ENCODE assay signal across 1 cellular context in the genomic region with DNA sequence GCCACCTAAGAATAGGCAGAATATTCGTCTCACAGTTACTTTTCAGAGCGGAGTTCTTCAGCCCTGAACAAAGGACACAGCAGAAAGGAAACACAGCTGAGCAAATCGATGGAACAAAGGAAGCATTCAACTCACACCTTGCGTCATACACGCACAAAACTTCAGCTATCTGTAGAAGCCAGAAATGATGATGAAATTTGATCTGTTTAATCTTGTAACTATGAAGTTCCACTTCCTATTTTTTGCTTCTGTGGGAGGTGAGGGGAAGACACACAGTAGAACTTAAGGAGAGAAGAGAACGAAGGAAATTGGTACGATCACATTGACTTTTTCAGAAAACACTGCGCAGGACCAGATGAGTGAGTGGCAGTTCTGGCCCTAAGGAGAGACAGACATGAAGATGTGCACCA.
TF ChIP-seq lines count a peak whose summit lies in the region.

No MANE protein-coding gene starts in this region.

TF ChIP-seq in HepG2, 621 proteins besides CTCF, POLR2A, EP300 and RAD21 (continued from another document and continues in another):
- TF ChIP-seq, protein P1, sequence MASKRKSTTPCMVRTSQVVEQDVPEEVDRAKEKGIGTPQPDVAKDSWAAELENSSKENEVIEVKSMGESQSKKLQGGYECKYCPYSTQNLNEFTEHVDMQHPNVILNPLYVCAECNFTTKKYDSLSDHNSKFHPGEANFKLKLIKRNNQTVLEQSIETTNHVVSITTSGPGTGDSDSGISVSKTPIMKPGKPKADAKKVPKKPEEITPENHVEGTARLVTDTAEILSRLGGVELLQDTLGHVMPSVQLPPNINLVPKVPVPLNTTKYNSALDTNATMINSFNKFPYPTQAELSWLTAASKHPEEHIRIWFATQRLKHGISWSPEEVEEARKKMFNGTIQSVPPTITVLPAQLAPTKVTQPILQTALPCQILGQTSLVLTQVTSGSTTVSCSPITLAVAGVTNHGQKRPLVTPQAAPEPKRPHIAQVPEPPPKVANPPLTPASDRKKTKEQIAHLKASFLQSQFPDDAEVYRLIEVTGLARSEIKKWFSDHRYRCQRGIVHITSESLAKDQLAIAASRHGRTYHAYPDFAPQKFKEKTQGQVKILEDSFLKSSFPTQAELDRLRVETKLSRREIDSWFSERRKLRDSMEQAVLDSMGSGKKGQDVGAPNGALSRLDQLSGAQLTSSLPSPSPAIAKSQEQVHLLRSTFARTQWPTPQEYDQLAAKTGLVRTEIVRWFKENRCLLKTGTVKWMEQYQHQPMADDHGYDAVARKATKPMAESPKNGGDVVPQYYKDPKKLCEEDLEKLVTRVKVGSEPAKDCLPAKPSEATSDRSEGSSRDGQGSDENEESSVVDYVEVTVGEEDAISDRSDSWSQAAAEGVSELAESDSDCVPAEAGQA (IDR thresholded peaks at IDR 0.05; ENCODE audit: low read depth), result 0 out of 2 replicates have a peak, but pooled peaks have one; percentile 42
- TF ChIP-seq, protein P1 (CRISPR knock-in tag; IDR thresholded peaks at IDR 0.05; ENCODE audit: borderline replicate concordance), result no peak
- TF ChIP-seq, protein P2, sequence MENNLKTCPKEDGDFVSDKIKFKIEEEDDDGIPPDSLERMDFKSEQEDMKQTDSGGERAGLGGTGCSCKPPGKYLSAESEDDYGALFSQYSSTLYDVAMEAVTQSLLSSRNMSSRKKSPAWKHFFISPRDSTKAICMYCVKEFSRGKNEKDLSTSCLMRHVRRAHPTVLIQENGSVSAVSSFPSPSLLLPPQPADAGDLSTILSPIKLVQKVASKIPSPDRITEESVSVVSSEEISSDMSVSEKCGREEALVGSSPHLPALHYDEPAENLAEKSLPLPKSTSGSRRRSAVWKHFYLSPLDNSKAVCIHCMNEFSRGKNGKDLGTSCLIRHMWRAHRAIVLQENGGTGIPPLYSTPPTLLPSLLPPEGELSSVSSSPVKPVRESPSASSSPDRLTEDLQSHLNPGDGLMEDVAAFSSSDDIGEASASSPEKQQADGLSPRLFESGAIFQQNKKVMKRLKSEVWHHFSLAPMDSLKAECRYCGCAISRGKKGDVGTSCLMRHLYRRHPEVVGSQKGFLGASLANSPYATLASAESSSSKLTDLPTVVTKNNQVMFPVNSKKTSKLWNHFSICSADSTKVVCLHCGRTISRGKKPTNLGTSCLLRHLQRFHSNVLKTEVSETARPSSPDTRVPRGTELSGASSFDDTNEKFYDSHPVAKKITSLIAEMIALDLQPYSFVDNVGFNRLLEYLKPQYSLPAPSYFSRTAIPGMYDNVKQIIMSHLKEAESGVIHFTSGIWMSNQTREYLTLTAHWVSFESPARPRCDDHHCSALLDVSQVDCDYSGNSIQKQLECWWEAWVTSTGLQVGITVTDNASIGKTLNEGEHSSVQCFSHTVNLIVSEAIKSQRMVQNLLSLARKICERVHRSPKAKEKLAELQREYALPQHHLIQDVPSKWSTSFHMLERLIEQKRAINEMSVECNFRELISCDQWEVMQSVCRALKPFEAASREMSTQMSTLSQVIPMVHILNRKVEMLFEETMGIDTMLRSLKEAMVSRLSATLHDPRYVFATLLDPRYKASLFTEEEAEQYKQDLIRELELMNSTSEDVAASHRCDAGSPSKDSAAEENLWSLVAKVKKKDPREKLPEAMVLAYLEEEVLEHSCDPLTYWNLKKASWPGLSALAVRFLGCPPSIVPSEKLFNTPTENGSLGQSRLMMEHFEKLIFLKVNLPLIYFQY (CRISPR knock-in tag; IDR thresholded peaks at IDR 0.05; ENCODE audit: borderline replicate concordance), result 0 out of 2 replicates have a peak, but pooled peaks have one; percentile 40
- TF ChIP-seq, protein P3, sequence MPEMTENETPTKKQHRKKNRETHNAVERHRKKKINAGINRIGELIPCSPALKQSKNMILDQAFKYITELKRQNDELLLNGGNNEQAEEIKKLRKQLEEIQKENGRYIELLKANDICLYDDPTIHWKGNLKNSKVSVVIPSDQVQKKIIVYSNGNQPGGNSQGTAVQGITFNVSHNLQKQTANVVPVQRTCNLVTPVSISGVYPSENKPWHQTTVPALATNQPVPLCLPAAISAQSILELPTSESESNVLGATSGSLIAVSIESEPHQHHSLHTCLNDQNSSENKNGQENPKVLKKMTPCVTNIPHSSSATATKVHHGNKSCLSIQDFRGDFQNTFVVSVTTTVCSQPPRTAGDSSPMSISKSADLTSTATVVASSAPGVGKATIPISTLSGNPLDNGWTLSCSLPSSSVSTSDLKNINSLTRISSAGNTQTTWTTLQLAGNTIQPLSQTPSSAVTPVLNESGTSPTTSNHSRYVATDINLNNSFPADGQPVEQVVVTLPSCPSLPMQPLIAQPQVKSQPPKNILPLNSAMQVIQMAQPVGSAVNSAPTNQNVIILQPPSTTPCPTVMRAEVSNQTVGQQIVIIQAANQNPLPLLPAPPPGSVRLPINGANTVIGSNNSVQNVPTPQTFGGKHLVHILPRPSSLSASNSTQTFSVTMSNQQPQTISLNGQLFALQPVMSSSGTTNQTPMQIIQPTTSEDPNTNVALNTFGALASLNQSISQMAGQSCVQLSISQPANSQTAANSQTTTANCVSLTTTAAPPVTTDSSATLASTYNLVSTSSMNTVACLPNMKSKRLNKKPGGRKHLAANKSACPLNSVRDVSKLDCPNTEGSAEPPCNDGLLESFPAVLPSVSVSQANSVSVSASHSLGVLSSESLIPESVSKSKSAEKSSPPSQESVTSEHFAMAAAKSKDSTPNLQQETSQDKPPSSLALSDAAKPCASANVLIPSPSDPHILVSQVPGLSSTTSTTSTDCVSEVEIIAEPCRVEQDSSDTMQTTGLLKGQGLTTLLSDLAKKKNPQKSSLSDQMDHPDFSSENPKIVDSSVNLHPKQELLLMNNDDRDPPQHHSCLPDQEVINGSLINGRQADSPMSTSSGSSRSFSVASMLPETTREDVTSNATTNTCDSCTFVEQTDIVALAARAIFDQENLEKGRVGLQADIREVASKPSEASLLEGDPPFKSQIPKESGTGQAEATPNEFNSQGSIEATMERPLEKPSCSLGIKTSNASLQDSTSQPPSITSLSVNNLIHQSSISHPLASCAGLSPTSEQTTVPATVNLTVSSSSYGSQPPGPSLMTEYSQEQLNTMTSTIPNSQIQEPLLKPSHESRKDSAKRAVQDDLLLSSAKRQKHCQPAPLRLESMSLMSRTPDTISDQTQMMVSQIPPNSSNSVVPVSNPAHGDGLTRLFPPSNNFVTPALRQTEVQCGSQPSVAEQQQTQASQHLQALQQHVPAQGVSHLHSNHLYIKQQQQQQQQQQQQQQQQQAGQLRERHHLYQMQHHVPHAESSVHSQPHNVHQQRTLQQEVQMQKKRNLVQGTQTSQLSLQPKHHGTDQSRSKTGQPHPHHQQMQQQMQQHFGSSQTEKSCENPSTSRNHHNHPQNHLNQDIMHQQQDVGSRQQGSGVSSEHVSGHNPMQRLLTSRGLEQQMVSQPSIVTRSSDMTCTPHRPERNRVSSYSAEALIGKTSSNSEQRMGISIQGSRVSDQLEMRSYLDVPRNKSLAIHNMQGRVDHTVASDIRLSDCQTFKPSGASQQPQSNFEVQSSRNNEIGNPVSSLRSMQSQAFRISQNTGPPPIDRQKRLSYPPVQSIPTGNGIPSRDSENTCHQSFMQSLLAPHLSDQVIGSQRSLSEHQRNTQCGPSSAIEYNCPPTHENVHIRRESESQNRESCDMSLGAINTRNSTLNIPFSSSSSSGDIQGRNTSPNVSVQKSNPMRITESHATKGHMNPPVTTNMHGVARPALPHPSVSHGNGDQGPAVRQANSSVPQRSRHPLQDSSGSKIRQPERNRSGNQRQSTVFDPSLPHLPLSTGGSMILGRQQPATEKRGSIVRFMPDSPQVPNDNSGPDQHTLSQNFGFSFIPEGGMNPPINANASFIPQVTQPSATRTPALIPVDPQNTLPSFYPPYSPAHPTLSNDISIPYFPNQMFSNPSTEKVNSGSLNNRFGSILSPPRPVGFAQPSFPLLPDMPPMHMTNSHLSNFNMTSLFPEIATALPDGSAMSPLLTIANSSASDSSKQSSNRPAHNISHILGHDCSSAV (CRISPR knock-in tag; IDR thresholded peaks at IDR 0.05; ENCODE audit: borderline replicate concordance), result no peak
- TF ChIP-seq, protein P4, sequence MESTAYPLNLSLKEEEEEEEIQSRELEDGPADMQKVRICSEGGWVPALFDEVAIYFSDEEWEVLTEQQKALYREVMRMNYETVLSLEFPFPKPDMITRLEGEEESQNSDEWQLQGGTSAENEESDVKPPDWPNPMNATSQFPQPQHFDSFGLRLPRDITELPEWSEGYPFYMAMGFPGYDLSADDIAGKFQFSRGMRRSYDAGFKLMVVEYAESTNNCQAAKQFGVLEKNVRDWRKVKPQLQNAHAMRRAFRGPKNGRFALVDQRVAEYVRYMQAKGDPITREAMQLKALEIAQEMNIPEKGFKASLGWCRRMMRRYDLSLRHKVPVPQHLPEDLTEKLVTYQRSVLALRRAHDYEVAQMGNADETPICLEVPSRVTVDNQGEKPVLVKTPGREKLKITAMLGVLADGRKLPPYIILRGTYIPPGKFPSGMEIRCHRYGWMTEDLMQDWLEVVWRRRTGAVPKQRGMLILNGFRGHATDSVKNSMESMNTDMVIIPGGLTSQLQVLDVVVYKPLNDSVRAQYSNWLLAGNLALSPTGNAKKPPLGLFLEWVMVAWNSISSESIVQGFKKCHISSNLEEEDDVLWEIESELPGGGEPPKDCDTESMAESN (CRISPR knock-in tag; conservative IDR thresholded peaks at IDR 0.05), result no peak
- TF ChIP-seq TCF12 (IDR thresholded peaks at IDR 0.05) (no peak), TCF12 (CRISPR knock-in tag; IDR thresholded peaks at IDR 0.05) (peak; percentile 98), MATR3 (CRISPR knock-in tag; IDR thresholded peaks at IDR 0.05) (no peak), ZFY (CRISPR knock-in tag; IDR thresholded peaks at IDR 0.05) (no peak), HNRNPK (IDR thresholded peaks at IDR 0.05; ENCODE audit: low read depth, low read length, poor library complexity, severe bottlenecking) (no peak), ATRX (CRISPR knock-in tag; IDR thresholded peaks at IDR 0.05; ENCODE audit: borderline replicate concordance) (no peak), EZH2 (conservative IDR thresholded peaks at IDR 0.05; ENCODE audit: low read depth, low read length) (no peak), ZNF430 (CRISPR knock-in tag; IDR thresholded peaks at IDR 0.05) (no peak), TP53 (CRISPR knock-in tag; conservative IDR thresholded peaks at IDR 0.05) (no peak), MIER2 (CRISPR knock-in tag; IDR thresholded peaks at IDR 0.05) (0 out of 2 replicates have a peak, but pooled peaks have one; percentile 41), ZNF749 (CRISPR knock-in tag; IDR thresholded peaks at IDR 0.05; ENCODE audit: borderline replicate concordance) (no peak), ZKSCAN8 (CRISPR knock-in tag; IDR thresholded peaks at IDR 0.05; ENCODE audit: borderline replicate concordance) (peak; percentile 80; the same call in 1 of the 2 replicates)
- TF ChIP-seq, protein P5, sequence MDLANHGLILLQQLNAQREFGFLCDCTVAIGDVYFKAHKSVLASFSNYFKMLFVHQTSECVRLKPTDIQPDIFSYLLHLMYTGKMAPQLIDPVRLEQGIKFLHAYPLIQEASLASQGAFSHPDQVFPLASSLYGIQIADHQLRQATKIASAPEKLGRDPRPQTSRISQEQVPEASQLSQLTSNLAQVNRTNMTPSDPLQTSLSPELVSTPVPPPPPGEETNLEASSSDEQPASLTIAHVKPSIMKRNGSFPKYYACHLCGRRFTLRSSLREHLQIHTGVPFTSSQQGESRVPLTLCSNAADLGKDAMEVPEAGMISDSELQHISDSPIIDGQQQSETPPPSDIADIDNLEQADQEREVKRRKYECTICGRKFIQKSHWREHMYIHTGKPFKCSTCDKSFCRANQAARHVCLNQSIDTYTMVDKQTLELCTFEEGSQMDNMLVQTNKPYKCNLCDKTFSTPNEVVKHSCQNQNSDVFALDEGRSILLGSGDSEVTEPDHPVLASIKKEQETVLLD (CRISPR knock-in tag; IDR thresholded peaks at IDR 0.05; ENCODE audit: low read depth), result no peak
- TF ChIP-seq, protein P6, sequence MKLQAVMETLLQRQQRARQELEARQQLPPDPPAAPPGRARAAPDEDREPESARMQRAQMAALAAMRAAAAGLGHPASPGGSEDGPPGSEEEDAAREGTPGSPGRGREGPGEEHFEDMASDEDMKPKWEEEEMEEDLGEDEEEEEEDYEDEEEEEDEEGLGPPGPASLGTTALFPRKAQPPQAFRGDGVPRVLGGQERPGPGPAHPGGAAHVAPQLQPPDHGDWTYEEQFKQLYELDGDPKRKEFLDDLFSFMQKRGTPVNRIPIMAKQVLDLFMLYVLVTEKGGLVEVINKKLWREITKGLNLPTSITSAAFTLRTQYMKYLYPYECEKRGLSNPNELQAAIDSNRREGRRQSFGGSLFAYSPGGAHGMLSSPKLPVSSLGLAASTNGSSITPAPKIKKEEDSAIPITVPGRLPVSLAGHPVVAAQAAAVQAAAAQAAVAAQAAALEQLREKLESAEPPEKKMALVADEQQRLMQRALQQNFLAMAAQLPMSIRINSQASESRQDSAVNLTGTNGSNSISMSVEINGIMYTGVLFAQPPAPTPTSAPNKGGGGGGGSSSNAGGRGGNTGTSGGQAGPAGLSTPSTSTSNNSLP (IDR thresholded peaks at IDR 0.05; ENCODE audit: low read depth, low read length), result peak; percentile 94
